In genomic region chr21:34890258-34890723, GRCh38 we compare ENCODE assay signal across 8 cellular contexts.
DNase-seq lines count a peak whose midpoint lies in the region; ATAC-seq and TF ChIP-seq lines count a peak whose summit lies in the region.

No MANE protein-coding gene starts in this region.

- H2BK15ac ChIP-seq in IMR-90 (ENCODE audit: low read depth, low read length), result no peak overlapping the region

- H2BK20ac ChIP-seq in IMR-90 (ENCODE audit: low read depth, low read length), result peak overlapping the region; percentile 65

- H3K4me1 Mint-ChIP-seq in chondrocyte (ENCODE audit: low read depth) (peaks cover 25% of the 10 kb centered on the region), nephron (peaks cover 28% of the 10 kb centered on the region)

- peak overlapping the region; percentile 77 for H4K91ac ChIP-seq in IMR-90 (ENCODE audit: insufficient read depth, low read depth, low read length)

- peaks cover 0 to 14% of the 10 kb centered on the region in 2 experiments; a peak in 2 of 4 replicates for H3K79me1 ChIP-seq in IMR-90 (ENCODE audit: low read depth in 1 of 2, low read length in 2 of 2)

- peak overlapping the region; percentile 92 to 99 (median 97) for H3K27ac ChIP-seq in BLaER1 treated with 17β-estradiol and CSF1 and Interleukin-3, amounts not matched to agents 10 nM and 100 nM
- peak overlapping the region; percentile 56 for H3K27ac ChIP-seq in IMR-90 (ENCODE audit: insufficient read depth, low read length)

- H3K36me3 ChIP-seq in BLaER1 treated with 17β-estradiol and CSF1 and Interleukin-3, amounts not matched to agents 10 nM and 100 nM, result peaks cover 16 to 28% (median 25%) of the 10 kb centered on the region in 11 experiments; a peak in 21 of 22 replicates
- H3K36me3 ChIP-seq in IMR-90 (ENCODE audit: control insufficient read depth, insufficient read depth, low read length), result peaks cover 2% of the 10 kb centered on the region; the same call in 1 of the 2 replicates

- H2AFZ ChIP-seq in IMR-90 (replicated peaks; ENCODE audit: low read length, poor library complexity), result peak overlapping the region; percentile 92

- TF ChIP-seq RAD21 in IMR-90 (IDR thresholded peaks at IDR 0.05; ENCODE audit: low read length), result no peak

- peak overlapping the region; percentile 93 to 100 (median 98) for H3K9ac ChIP-seq in BLaER1 treated with 17β-estradiol and CSF1 and Interleukin-3, amounts not matched to agents 10 nM and 100 nM
- H3K9ac ChIP-seq in IMR-90 (ENCODE audit: low read depth, low read length), result peak overlapping the region; percentile 25

- no peaks in the 10 kb centered on the region for H3K27me3 ChIP-seq in BLaER1 treated with 17β-estradiol and CSF1 and Interleukin-3, amounts not matched to agents 10 nM and 100 nM
- H3K27me3 ChIP-seq in IMR-90 (ENCODE audit: control insufficient read depth, insufficient read depth, low read length), result no peaks in the 10 kb centered on the region

- no TSS peak for BruUV-seq in IMR-90 (replicated peaks; lab: Mats Ljungman, UMichigan)

- H3K56ac ChIP-seq in IMR-90 (ENCODE audit: extremely low read depth, insufficient read depth, low read length), result peak overlapping the region; percentile 75; the same call in 1 of the 2 replicates

- peaks cover under 1% of the 10 kb centered on the region for H3K36me3 Mint-ChIP-seq in chondrocyte (ENCODE audit: low read depth)
- no peaks in the 10 kb centered on the region for H3K36me3 Mint-ChIP-seq in nephron (ENCODE audit: low read depth)

- TF ChIP-seq CTCF in IMR-90 (conservative IDR thresholded peaks at IDR 0.05; ENCODE audit: low read depth, low read length) (no peak), chondrocyte (IDR thresholded peaks at IDR 0.05) (peak; percentile 69), nephron (IDR thresholded peaks at IDR 0.05; ENCODE audit: unreplicated experiment in 3 of 3) (peak in 1 of 3 experiments; percentile 35)

- intact Hi-C loops in IMR-90 (cut with micrococcal nuclease), result loop anchor here (1.0 to 5.0 kb wide), 4 partner anchors 57 to 1051 kb away; no protein-coding TSS in a partner anchor

- H4K20me1 ChIP-seq in BLaER1 treated with 17β-estradiol and CSF1 and Interleukin-3, amounts not matched to agents 10 nM and 100 nM, result peaks cover 29 to 80% (median 31%) of the 10 kb centered on the region in 11 experiments; a peak in 21 of 22 replicates
- H4K20me1 ChIP-seq in IMR-90 (ENCODE audit: insufficient read depth, low read length), result peaks cover 17% of the 10 kb centered on the region

- no peaks in the 10 kb centered on the region for H3K9me3 Mint-ChIP-seq in chondrocyte (ENCODE audit: low read depth)
- no peaks in the 10 kb centered on the region for H3K9me3 Mint-ChIP-seq in nephron

- dilution Hi-C loops in IMR-90 (cut with HindIII; ENCODE audit: low sequenced_read_pairs, unreplicated experiment), result no loop called here

- H2AK9ac ChIP-seq in IMR-90 (replicated peaks; ENCODE audit: low read depth, low read length, poor library complexity), result peak overlapping the region; percentile 94

- peak overlapping the region; percentile 80 to 99 (median 96) for H3K4me3 ChIP-seq in BLaER1 treated with 17β-estradiol and CSF1 and Interleukin-3, amounts not matched to agents 10 nM and 100 nM
- H3K4me3 ChIP-seq in IMR-90 (ENCODE audit: insufficient read depth, low read depth, low read length), result peak overlapping the region; percentile 91

- H3K23ac ChIP-seq in IMR-90 (ENCODE audit: low read depth, low read length), result peak overlapping the region; percentile 47; the same call in 1 of the 2 replicates

- peak overlapping the region; percentile 85 for H3K27ac Mint-ChIP-seq in chondrocyte (ENCODE audit: unreplicated experiment)
- no peak overlapping the region for H3K27ac Mint-ChIP-seq in nephron

- H3K4me1 ChIP-seq in BLaER1 treated with 17β-estradiol and CSF1 and Interleukin-3, amounts not matched to agents 10 nM and 100 nM, result peaks cover 23 to 52% (median 40%) of the 10 kb centered on the region in 10 experiments
- no peaks in the 10 kb centered on the region for H3K4me1 ChIP-seq in IMR-90 (ENCODE audit: control insufficient read depth, insufficient read depth, low read length)

- peak overlapping the region; percentile 83 to 99 (median 95) for H3K4me2 ChIP-seq in BLaER1 treated with 17β-estradiol and CSF1 and Interleukin-3, amounts not matched to agents 10 nM and 100 nM
- peak overlapping the region; percentile 23; the same call in 1 of the 2 replicates for H3K4me2 ChIP-seq in IMR-90 (ENCODE audit: low read depth, low read length)

- peak overlapping the region; percentile 84 for H2BK120ac ChIP-seq in IMR-90 (ENCODE audit: low read depth, low read length)

- no peaks in the 10 kb centered on the region for H3K9me1 ChIP-seq in IMR-90 (ENCODE audit: insufficient read depth, low read length)

- H4K5ac ChIP-seq in IMR-90 (ENCODE audit: low read depth, low read length), result peak overlapping the region; percentile 2

- H3K9me3 ChIP-seq in BLaER1 treated with 17β-estradiol and CSF1 and Interleukin-3, amounts not matched to agents 10 nM and 100 nM (replicated peaks in 1 of 11), result peaks cover 0 to 7% (median 0%) of the 10 kb centered on the region in 11 experiments; a peak in 5 of 22 replicates
- H3K9me3 ChIP-seq in IMR-90 (ENCODE audit: control insufficient read depth, insufficient read depth, low read length), result no peaks in the 10 kb centered on the region

- no peak for ATAC-seq in IMR-90 (ENCODE audit: low read depth)
- ATAC-seq in GM18519 (IDR thresholded peaks at IDR 0.05; ENCODE audit: low FRiP score, unreplicated experiment), result no peak
- no peak for ATAC-seq in GM18520 (IDR thresholded peaks at IDR 0.05; ENCODE audit: unreplicated experiment)

- POLR2A ChIA-PET in IMR-90 (lab: Charles Lee; ENCODE audit: unreplicated experiment), result interaction anchor here (0.6 to 1.3 kb wide), 2 partner anchors 315 to 518 kb away, joined by 3 to 6 read pairs; no protein-coding TSS in a partner anchor

- CTCF ChIA-PET in IMR-90 (lab: Yijun Ruan, JAX), result interaction anchor here (0.6 to 1.6 kb wide), 7 partner anchors 75 to 950 kb away, joined by 3 to 6 read pairs (median 3); no protein-coding TSS in a partner anchor

- TF ChIP-seq POLR2A in IMR-90 (IDR thresholded peaks at IDR 0.05; ENCODE audit: low read depth, low read length), result no peak; the same call in 1 of the 2 replicates

- H3K4me3 Mint-ChIP-seq in chondrocyte (ENCODE audit: unreplicated experiment) (peak overlapping the region; percentile 86), nephron (peak overlapping the region; percentile 19 to 85 (median 79))

- H3K18ac ChIP-seq in IMR-90 (ENCODE audit: low read depth, low read length), result no peak overlapping the region; the same call in 1 of the 2 replicates

- H3K14ac ChIP-seq in IMR-90 (replicated peaks; ENCODE audit: low read depth, low read length), result peak overlapping the region; percentile 76; the same call in 1 of the 2 replicates

- no peak for DNase-seq in IMR-90
- DNase-seq in chondrocyte (ENCODE audit: low spot score), result no peak
- no peak for DNase-seq in stimulated activated CD4-positive, alpha-beta T cell treated with anti-CD3 and anti-CD28 coated beads, Interleukin-12 subunit alpha, Interleukin-12 subunit beta, amount 100 ng/mL, for 4 hours
- DNase-seq in T-helper 1 cell, result no peak

- H3K4ac ChIP-seq in IMR-90 (ENCODE audit: low read depth, low read length), result peak overlapping the region; percentile 93

- H4K8ac ChIP-seq in IMR-90 (ENCODE audit: low read depth in 2 of 2, low read length in 2 of 2), result peak overlapping the region; percentile 37 to 93; a peak in 3 of 4 replicates

- peak overlapping the region; percentile 77; the same call in 1 of the 2 replicates for H2AK5ac ChIP-seq in IMR-90 (ENCODE audit: low read depth, low read length)

- H3K27me3 Mint-ChIP-seq in chondrocyte (ENCODE audit: low read depth) (no peaks in the 10 kb centered on the region), nephron (ENCODE audit: low read depth) (peaks cover 77% of the 10 kb centered on the region)

- H2BK5ac ChIP-seq in IMR-90 (ENCODE audit: low read depth, low read length, poor library complexity, severe bottlenecking), result peak overlapping the region; percentile 12

- WGBS in IMR-90 (ENCODE audit: extremely low coverage in 2 of 2, insufficient read length in 1 of 2), 2 experiments, result 3% methylated on average over 26 of the region's 39 CpGs; no CpG with 5 or more reads in 1 of the 2 experiments

- in situ Hi-C loops in IMR-90 (cut with MboI; ENCODE audit: low sequenced_read_pairs), result no loop called here

TF ChIP-seq in IMR-90, 13 proteins besides CTCF, POLR2A, EP300 and RAD21:
- TF ChIP-seq ELK1 (IDR thresholded peaks at IDR 0.05; ENCODE audit: borderline replicate concordance, low read depth, low read length) (no peak), MXI1 (IDR thresholded peaks at IDR 0.05; ENCODE audit: borderline replicate concordance, low read depth, low read length) (peak; percentile 40; the same call in 1 of the 2 replicates), RFX5 (IDR thresholded peaks at IDR 0.05; ENCODE audit: low read depth, low read length) (no peak), MAZ (IDR thresholded peaks at IDR 0.05; ENCODE audit: borderline replicate concordance, low read depth, low read length) (no peak), MAFK (IDR thresholded peaks at IDR 0.05; ENCODE audit: low read depth, low read length) (no peak), SMC3 (IDR thresholded peaks at IDR 0.05; ENCODE audit: low read depth, low read length) (no peak)
